Comparison of ENCODE assay signal across 8 cellular contexts in genomic region chr17:29930399-29931010, GRCh38. TPM values are rescaled to one million over a fixed set of nuclear protein-coding genes. Genes with fewer than 3 reads are reported as not detected.
DNase-seq lines count a peak whose midpoint lies in the region; ATAC-seq and TF ChIP-seq lines count a peak whose summit lies in the region.

No MANE protein-coding gene starts in this region.

- H3K27me3 ChIP-seq in MG63, result no peaks in the 10 kb centered on the region
- H3K27me3 ChIP-seq in brain microvascular endothelial cell (replicated peaks), result no peaks in the 10 kb centered on the region
- H3K27me3 ChIP-seq in layer of hippocampus (ENCODE audit: control insufficient read depth, insufficient read depth, low read length), result no peaks in the 10 kb centered on the region

- H3K36me3 ChIP-seq in MG63, result no peaks in the 10 kb centered on the region
- no peaks in the 10 kb centered on the region for H3K36me3 ChIP-seq in brain microvascular endothelial cell (replicated peaks)

- TF ChIP-seq CTCF in brain microvascular endothelial cell (IDR thresholded peaks at IDR 0.05; ENCODE audit: low read depth, low read length, missing control alignments), result no peak

- H3K4me3 ChIP-seq in MG63 (peak overlapping the region; percentile 86), brain microvascular endothelial cell (ENCODE audit: low read depth, low read length) (peak overlapping the region; percentile 100)

- in situ Hi-C loops in brain microvascular endothelial cell (cut with HindIII; ENCODE audit: low pct_ligation_motif_present, low sequenced_read_pairs), result no loop called here

- DNase-seq in DMS53 treated with DMSO at 0.1 percent for 48 hours (lab: John Stamatoyannopoulos, UW; ENCODE audit: unreplicated experiment) (peak; percentile 62), MG63 (no peak), brain microvascular endothelial cell (no peak), NCI-H2081 (lab: John Stamatoyannopoulos, UW) (no peak), iPS-NIHi11 (ENCODE audit: low spot score) (no peak)

- ATAC-seq in GM18520 (IDR thresholded peaks at IDR 0.05; ENCODE audit: unreplicated experiment), result no peak

- H3K27ac ChIP-seq in brain microvascular endothelial cell (peak overlapping the region; percentile 56), layer of hippocampus (ENCODE audit: low read depth, low read length) (peak overlapping the region; percentile 96), temporal lobe (ENCODE audit: low read depth, low read length) (peak overlapping the region; percentile 84)

- no peaks in the 10 kb centered on the region for H3K9me3 ChIP-seq in MG63

RNA-seq across cellular contexts. Expression of gene SSH2, which starts 0.5 kb away (rescaled TPM):
- total RNA-seq in MG63 (2014; rRNA removed; shearing (Covaris generic); ENCODE audit: low replicate concordance), result 2.8 and 9.0 TPM in 2 replicates
- 26.1 TPM for total RNA-seq in temporal lobe

RNA-seq across cellular contexts. Expression of gene EFCAB5, which starts 10.9 kb away (rescaled TPM):
- not detected in 2 replicates for total RNA-seq in MG63 (2014; rRNA removed; shearing (Covaris generic); ENCODE audit: low replicate concordance)
- total RNA-seq in temporal lobe, result 2.7 TPM
